19 cellular contexts compared by ENCODE assay signal in the genomic region with DNA sequence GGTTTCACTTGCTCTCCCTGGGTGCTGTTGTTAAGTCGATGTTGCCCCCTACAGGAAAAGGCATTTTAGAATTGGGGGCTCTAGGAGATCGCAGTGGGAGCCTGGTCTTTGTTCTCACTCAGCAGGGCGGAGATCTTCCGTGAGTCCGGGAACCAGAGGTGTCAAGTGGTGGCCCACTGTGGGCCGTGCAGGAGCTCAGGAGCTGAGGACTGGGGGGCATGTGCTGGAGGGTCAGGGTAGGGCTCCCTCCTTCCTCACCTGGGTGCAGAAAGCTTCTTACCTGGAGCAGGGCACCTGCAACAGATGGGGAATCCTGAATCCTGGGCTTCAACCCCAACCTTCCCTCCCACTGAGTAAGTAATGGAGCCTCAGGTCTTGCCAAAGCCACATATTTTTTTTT.
DNase-seq lines count a peak whose midpoint lies in the region; TF ChIP-seq lines count a peak whose summit lies in the region.
"Had no signal": no experiment of that assay in that cellular context is flagged by ENCODE, and none has a peak within 500 bp of the region (broad histone marks: within the 10 kb centered on the region; RNA-seq: fewer than 3 reads in every experiment).

No MANE protein-coding gene starts in this region.

- DNase-seq in activated CD4-positive, alpha-beta T cell treated with anti-CD3 and anti-CD28 coated beads, Interleukin-2, amount 10 ng/mL, durations not matched to agents 7 days and 5 days = peak; percentile 3
- no peak for DNase-seq in activated CD4-positive, alpha-beta T cell treated with anti-CD3 and anti-CD28 coated beads, Interleukin-2, amount 50 U/mL, for 48 hours
- DNase-seq in activated CD8-positive, alpha-beta memory T cell treated with anti-CD3 and anti-CD28 coated beads, Interleukin-2, amount 50 U/mL, for 48 hours = peak; percentile 8
- DNase-seq in mesothelial cell of epicardium (ENCODE audit: low spot score in 2 of 2, unreplicated experiment in 2 of 2) (peak in 1 of 2 experiments; percentile 19), type B pancreatic cell (ENCODE audit: extremely low spot score, unreplicated experiment) (peak; percentile 45), NCI-H1694 (lab: John Stamatoyannopoulos, UW) (no peak), AG08395 (ENCODE audit: low spot score) (no peak)
- DNase-seq in T-helper 2 cell treated with Interferon-gamma antibody and Interleukin-4, amounts not matched to agents 5 μg/mL and 100 μg/mL, for 36 hours (ENCODE audit: low spot score) = no peak
- DNase-seq: BE2C; CD4-positive, CD25-positive, alpha-beta regulatory T cell; COR-L47; DMS 273 treated with DMSO at 0.1 percent for 48 hours; GDM1; NCI-H1105 treated with DMSO at 0.1 percent for 48 hours; NCI-H1694 treated with DMSO at 0.1 percent for 48 hours; NCI-H2227 treated with DMSO at 0.1 percent for 48 hours; NCI-H524 treated with DMSO at 0.1 percent for 48 hours; PC-9 had no signal

- no peak for TF ChIP-seq CTCF in mesothelial cell of epicardium (IDR thresholded peaks at IDR 0.05; ENCODE audit: unreplicated experiment)
- TF ChIP-seq CTCF in type B pancreatic cell (conservative IDR thresholded peaks at IDR 0.05) = no peak

- H3K27me3 Mint-ChIP-seq in activated CD4-positive, alpha-beta T cell treated with anti-CD3 and anti-CD28 coated beads, Interleukin-2, amount 10 ng/mL, durations not matched to agents 7 days and 5 days = peaks cover 9% of the 10 kb centered on the region
- H3K27me3 Mint-ChIP-seq in mesothelial cell of epicardium (ENCODE audit: low read depth) = peaks cover 6% of the 10 kb centered on the region
- H3K27me3 Mint-ChIP-seq in type B pancreatic cell = peaks cover 31% of the 10 kb centered on the region
- H3K27me3 Mint-ChIP-seq in T-helper 2 cell treated with Interferon-gamma antibody and Interleukin-4, amounts not matched to agents 5 μg/mL and 100 μg/mL, for 36 hours (ENCODE audit: low read depth) = peaks cover 2% of the 10 kb centered on the region

- H3K4me1 Mint-ChIP-seq in activated CD4-positive, alpha-beta T cell treated with anti-CD3 and anti-CD28 coated beads, Interleukin-2, amount 10 ng/mL, durations not matched to agents 7 days and 5 days = no peaks in the 10 kb centered on the region
- H3K4me1 Mint-ChIP-seq in mesothelial cell of epicardium (peaks cover 53% of the 10 kb centered on the region), type B pancreatic cell (ENCODE audit: unreplicated experiment) (peaks cover 34% of the 10 kb centered on the region)
- no peaks in the 10 kb centered on the region for H3K4me1 Mint-ChIP-seq in T-helper 2 cell treated with Interferon-gamma antibody and Interleukin-4, amounts not matched to agents 5 μg/mL and 100 μg/mL, for 36 hours (ENCODE audit: low read depth)
- H3K4me1 Mint-ChIP-seq: CD4-positive, CD25-positive, alpha-beta regulatory T cell had no signal

- no peaks in the 10 kb centered on the region for H3K36me3 Mint-ChIP-seq in activated CD4-positive, alpha-beta T cell treated with anti-CD3 and anti-CD28 coated beads, Interleukin-2, amount 10 ng/mL, durations not matched to agents 7 days and 5 days (ENCODE audit: low read depth)
- H3K36me3 Mint-ChIP-seq in mesothelial cell of epicardium (no peaks in the 10 kb centered on the region), type B pancreatic cell (no peaks in the 10 kb centered on the region)
- H3K36me3 Mint-ChIP-seq in T-helper 2 cell treated with Interferon-gamma antibody and Interleukin-4, amounts not matched to agents 5 μg/mL and 100 μg/mL, for 36 hours (ENCODE audit: low read depth) = no peaks in the 10 kb centered on the region
- H3K36me3 Mint-ChIP-seq: CD4-positive, CD25-positive, alpha-beta regulatory T cell had no signal

- CTCF ChIA-PET in activated CD4-positive, alpha-beta T cell treated with anti-CD3 and anti-CD28 coated beads, Interleukin-2, amount 10 ng/mL, durations not matched to agents 7 days and 5 days (lab: Charles Lee) = no interaction called here

- no peaks in the 10 kb centered on the region for H3K9me3 Mint-ChIP-seq in activated CD4-positive, alpha-beta T cell treated with anti-CD3 and anti-CD28 coated beads, Interleukin-2, amount 10 ng/mL, durations not matched to agents 7 days and 5 days
- H3K9me3 Mint-ChIP-seq in mesothelial cell of epicardium (no peaks in the 10 kb centered on the region), type B pancreatic cell (no peaks in the 10 kb centered on the region)
- H3K9me3 Mint-ChIP-seq in T-helper 2 cell treated with Interferon-gamma antibody and Interleukin-4, amounts not matched to agents 5 μg/mL and 100 μg/mL, for 36 hours = no peaks in the 10 kb centered on the region

- H3K4me3 Mint-ChIP-seq in activated CD4-positive, alpha-beta T cell treated with anti-CD3 and anti-CD28 coated beads, Interleukin-2, amount 10 ng/mL, durations not matched to agents 7 days and 5 days = no peak overlapping the region
- H3K4me3 Mint-ChIP-seq in mesothelial cell of epicardium (no peak overlapping the region), type B pancreatic cell (no peak overlapping the region)
- no peak overlapping the region for H3K4me3 Mint-ChIP-seq in T-helper 2 cell treated with Interferon-gamma antibody and Interleukin-4, amounts not matched to agents 5 μg/mL and 100 μg/mL, for 36 hours
- H3K4me3 Mint-ChIP-seq: CD4-positive, CD25-positive, alpha-beta regulatory T cell; GM23338 had no signal

- POLR2A ChIA-PET in activated CD4-positive, alpha-beta T cell treated with anti-CD3 and anti-CD28 coated beads, Interleukin-2, amount 10 ng/mL, durations not matched to agents 7 days and 5 days (lab: Charles Lee) = no interaction called here

- no peak overlapping the region for H3K27ac Mint-ChIP-seq in activated CD4-positive, alpha-beta T cell treated with anti-CD3 and anti-CD28 coated beads, Interleukin-2, amount 10 ng/mL, durations not matched to agents 7 days and 5 days
- H3K27ac Mint-ChIP-seq in mesothelial cell of epicardium = peak overlapping the region; percentile 79
- no peak overlapping the region for H3K27ac Mint-ChIP-seq in type B pancreatic cell
- H3K27ac Mint-ChIP-seq in T-helper 2 cell treated with Interferon-gamma antibody and Interleukin-4, amounts not matched to agents 5 μg/mL and 100 μg/mL, for 36 hours = no peak overlapping the region
- H3K27ac Mint-ChIP-seq: CD4-positive, CD25-positive, alpha-beta regulatory T cell; GM23338 had no signal

Comparison
In these comparisons a context has a peak if more than half of its experiments do, and no peak if none do; other contexts are left out.
1. DNase-seq: peak in activated CD4-positive, alpha-beta T cell treated with anti-CD3 and anti-CD28 coated beads, Interleukin-2, amount 10 ng/mL, durations not matched to agents 7 days and 5 days (single experiment), activated CD8-positive, alpha-beta memory T cell treated with anti-CD3 and anti-CD28 coated beads, Interleukin-2, amount 50 U/mL, for 48 hours (single experiment) and type B pancreatic cell (single experiment); none in activated CD4-positive, alpha-beta T cell treated with anti-CD3 and anti-CD28 coated beads, Interleukin-2, amount 50 U/mL, for 48 hours (0 of 2), NCI-H1694 (single experiment), AG08395 (single experiment) and T-helper 2 cell treated with Interferon-gamma antibody and Interleukin-4, amounts not matched to agents 5 μg/mL and 100 μg/mL, for 36 hours (single experiment).